In genomic region chr7:964401-965231, GRCh38 we compare ENCODE assay signal across 11 cellular contexts. TPM values are rescaled to one million over a fixed set of nuclear protein-coding genes. Genes with fewer than 3 reads are reported as not detected.
DNase-seq lines count a peak whose midpoint lies in the region; ATAC-seq, FAIRE-seq and TF ChIP-seq lines count a peak whose summit lies in the region.
"Had no signal": no experiment of that assay in that cellular context is flagged by ENCODE, and none has a peak within 500 bp of the region (broad histone marks: within the 10 kb centered on the region; RNA-seq: fewer than 3 reads in every experiment).

No MANE protein-coding gene starts in this region.

- no peak overlapping the region for H3K4me3 ChIP-seq in breast epithelium
- H3K4me3 ChIP-seq in ascending aorta = peak overlapping the region in 1 of 2 donors; percentile 32
- no peak overlapping the region for H3K4me3 ChIP-seq in keratinocyte (ENCODE audit: control insufficient read depth in 2 of 3, extremely low read depth in 1 of 3, insufficient read depth in 2 of 3, low read depth in 1 of 3, low read length in 3 of 3)

- H3K27ac ChIP-seq in breast epithelium (no peak overlapping the region), ascending aorta (peak overlapping the region; percentile 81 to 87), keratinocyte (ENCODE audit: control insufficient read depth, insufficient read depth, low read length) (no peak overlapping the region), temporal lobe (ENCODE audit: low read depth, low read length) (peak overlapping the region; percentile 64)

- intact Hi-C loops in MCF 10A (cut with micrococcal nuclease) = no loop called here
- intact Hi-C loops in breast epithelium (cut with DNase I; ENCODE audit: low total_unique reads) = no loop called here
- intact Hi-C loops in ascending aorta (cut with DNase I) = loop anchor here (10.0 kb wide), 1 partner anchor 170 kb away; no protein-coding TSS in a partner anchor

- H3K9me3 Mint-ChIP-seq in MCF 10A (ENCODE audit: unreplicated experiment) = no peaks in the 10 kb centered on the region
- H3K9me3 Mint-ChIP-seq: CD8-positive, alpha-beta T cell; T-helper 1 cell treated with Interleukin-12 subunit alpha and Interleukin-12 subunit beta and Interleukin-4 antibody, amounts not matched to agents 30 μg/mL and 1 μg/mL, for 36 hours had no signal

- H3K36me3 Mint-ChIP-seq in MCF 10A (ENCODE audit: insufficient read depth, unreplicated experiment) = peaks cover 50% of the 10 kb centered on the region

- H3K9me3 ChIP-seq in breast epithelium = peaks cover 0 to 4% of the 10 kb centered on the region in 2 donors
- no peaks in the 10 kb centered on the region for H3K9me3 ChIP-seq in ascending aorta
- no peaks in the 10 kb centered on the region for H3K9me3 ChIP-seq in keratinocyte (ENCODE audit: control insufficient read depth, low read depth, low read length)

- no peak overlapping the region for H3K4me2 ChIP-seq in keratinocyte (ENCODE audit: control insufficient read depth, extremely low read depth, insufficient read depth, low read depth, low read length)

- H3K4me1 ChIP-seq in breast epithelium (peaks cover 0 to 10% of the 10 kb centered on the region in 2 donors), ascending aorta (peaks cover 17 to 28% of the 10 kb centered on the region in 2 donors), keratinocyte (ENCODE audit: control insufficient read depth, extremely low read depth, insufficient read depth, low read length) (no peaks in the 10 kb centered on the region)

- TF ChIP-seq CTCF in MCF 10A (IDR thresholded peaks at IDR 0.05; ENCODE audit: unreplicated experiment) = no peak
- no peak for TF ChIP-seq CTCF in breast epithelium (IDR thresholded peaks at IDR 0.05)
- TF ChIP-seq CTCF in ascending aorta (IDR thresholded peaks at IDR 0.05) = peak; percentile 26 to 58 (median 42)
- peak; percentile 37 to 49 (median 41) for TF ChIP-seq CTCF in keratinocyte (optimal IDR thresholded peaks at IDR 0.05 in 1 of 3, IDR thresholded peaks at IDR 0.05 in 1 of 3, conservative IDR thresholded peaks at IDR 0.05 in 1 of 3; ENCODE audit: extremely low read depth in 1 of 3, insufficient read depth in 2 of 3, low read length in 3 of 3)

- peaks cover 13% of the 10 kb centered on the region for H3K36me3 ChIP-seq in breast epithelium
- peaks cover 23 to 28% of the 10 kb centered on the region in 2 donors for H3K36me3 ChIP-seq in ascending aorta
- peaks cover 8 to 26% of the 10 kb centered on the region in 2 experiments for H3K36me3 ChIP-seq in keratinocyte (ENCODE audit: control insufficient read depth in 2 of 2, extremely low read depth in 1 of 2, insufficient read depth in 2 of 2, low read length in 2 of 2)

- BruUV-seq in MCF 10A (replicated peaks; lab: Mats Ljungman, UMichigan) = no TSS peak

- no peaks in the 10 kb centered on the region for H3K4me1 Mint-ChIP-seq in MCF 10A (ENCODE audit: insufficient read depth, unreplicated experiment)

- CTCF ChIA-PET in MCF 10A (lab: Yijun Ruan, JAX) = no interaction called here

- peak; percentile 67 for FAIRE-seq in keratinocyte (lab: Jason Lieb, UNC)

- peaks cover 3% of the 10 kb centered on the region for H3K79me2 ChIP-seq in keratinocyte (ENCODE audit: control insufficient read depth, insufficient read depth, low read length)

- no peaks in the 10 kb centered on the region for H3K9me1 ChIP-seq in keratinocyte (ENCODE audit: control insufficient read depth, extremely low read depth, insufficient read depth, low read length)

- peaks cover 6% of the 10 kb centered on the region for H4K20me1 ChIP-seq in keratinocyte (ENCODE audit: control insufficient read depth, extremely low read depth, insufficient read depth, low read length)

- dilution Hi-C loops in keratinocyte (cut with MboI; ENCODE audit: extremely low pct_ligation_motif_present, low sequenced_read_pairs) = no loop called here

- H3K27me3 ChIP-seq in breast epithelium (peaks cover 0 to 16% of the 10 kb centered on the region in 2 donors), ascending aorta (no peaks in the 10 kb centered on the region), keratinocyte (ENCODE audit: control insufficient read depth, extremely low read depth, insufficient read depth, low read length) (peaks cover 15% of the 10 kb centered on the region)

- POLR2A ChIA-PET in MCF 10A (lab: Yijun Ruan, JAX) = interaction anchor here (1.1 to 1.4 kb wide), 2 partner anchors 10 to 19 kb away, joined by 6 to 8 read pairs; no protein-coding TSS in a partner anchor

- no peak overlapping the region for H3K27ac Mint-ChIP-seq in MCF 10A (ENCODE audit: low read depth, unreplicated experiment)
- H3K27ac Mint-ChIP-seq: CD8-positive, alpha-beta T cell; T-helper 1 cell treated with Interleukin-12 subunit alpha and Interleukin-12 subunit beta and Interleukin-4 antibody, amounts not matched to agents 30 μg/mL and 1 μg/mL, for 36 hours had no signal

- no peak overlapping the region for H3K4me3 Mint-ChIP-seq in MCF 10A (ENCODE audit: unreplicated experiment)
- H3K4me3 Mint-ChIP-seq: CD8-positive, alpha-beta T cell; T-helper 1 cell treated with Interleukin-12 subunit alpha and Interleukin-12 subunit beta and Interleukin-4 antibody, amounts not matched to agents 30 μg/mL and 1 μg/mL, for 36 hours had no signal

- DNase-seq in MCF 10A (ENCODE audit: unreplicated experiment) (peak; percentile 32), breast epithelium (ENCODE audit: low spot score in 2 of 2) (no peak), ascending aorta (ENCODE audit: low spot score in 2 of 2) (peak; percentile 30 to 86), keratinocyte (ENCODE audit: low read depth, low spot score) (no peak)
- DNase-seq in activated CD4-positive, alpha-beta T cell treated with anti-CD3 and anti-CD28 coated beads, Interleukin-2, amount 50 U/mL, for 4 hours = no peak

- H3K27me3 Mint-ChIP-seq in MCF 10A (ENCODE audit: insufficient read depth, unreplicated experiment) = no peaks in the 10 kb centered on the region

- H3K9ac ChIP-seq in keratinocyte (ENCODE audit: control insufficient read depth, extremely low read depth, insufficient read depth, low read length) = no peak overlapping the region

- TF ChIP-seq POLR2A in breast epithelium (IDR thresholded peaks at IDR 0.05) = no peak

- no peak overlapping the region for H2AFZ ChIP-seq in keratinocyte (ENCODE audit: control insufficient read depth, low read length)

- ATAC-seq in GM21528 (IDR thresholded peaks at IDR 0.05; ENCODE audit: low FRiP score, unreplicated experiment) (no peak), HG03457 (IDR thresholded peaks at IDR 0.05; ENCODE audit: unreplicated experiment) (no peak)

RNA-seq across cellular contexts. Expression of gene ADAP1, which starts 10.1 kb away (rescaled TPM):
- total RNA-seq in MCF 10A (2022) (7.0 and 10.5 TPM in 2 replicates), breast epithelium (10 to 100 TPM in 2 of 3 donors, 1 to 10 TPM in 1; 7.5 to 15.5 (median 14.0) TPM), ascending aorta (44.5 TPM), temporal lobe (32.0 TPM)
- 4.3 to 6.2 TPM (median 5.5 TPM) in 3 replicates for polyA plus RNA-seq in keratinocyte
- polyA plus RNA-seq in keratinocyte (2011; ENCODE audit: low read depth) = 6.9 TPM
- 4.6 and 8.9 TPM in 2 replicates for polyA plus RNA-seq in keratinocyte (2011; cell fraction: cytosol; rRNA removed)
- 6.3 and 7.8 TPM in 2 replicates for polyA plus RNA-seq in keratinocyte (2011; cell fraction: nucleus; rRNA removed)
- 4.8 and 11.4 TPM in 2 replicates for polyA plus RNA-seq in keratinocyte (2012; ENCODE audit: low replicate concordance)
- 6.1 to 10.8 TPM (median 6.8 TPM) in 3 replicates for polyA minus RNA-seq in keratinocyte
- 9.8 TPM for polyA minus RNA-seq in keratinocyte (2011; cell fraction: cytosol; rRNA and poly(A)+ RNA removed)
- polyA minus RNA-seq in keratinocyte (2011; cell fraction: nucleus; rRNA and poly(A)+ RNA removed) = 3.2 and 5.8 TPM in 2 replicates

RNA-seq across cellular contexts. Expression of gene COX19, which starts 10.7 kb away (rescaled TPM):
- total RNA-seq in MCF 10A (2022) (14.7 and 16.5 TPM in 2 replicates), breast epithelium (10 to 100 TPM in 1 of 3 donors, 1 to 10 TPM in 2; 8.5 to 17.3 (median 8.8) TPM), ascending aorta (2.1 TPM), temporal lobe (13.3 TPM)
- polyA plus RNA-seq in keratinocyte = 4.7 to 6.3 TPM (median 6.2 TPM) in 3 replicates
- polyA plus RNA-seq in keratinocyte (2011; ENCODE audit: low read depth) = 4.8 TPM
- polyA plus RNA-seq in keratinocyte (2011; cell fraction: cytosol; rRNA removed) = 3.5 TPM in 2 replicates
- polyA plus RNA-seq in keratinocyte (2011; cell fraction: nucleus; rRNA removed) = 11.7 and 13.8 TPM in 2 replicates
- 5.4 and 6.2 TPM in 2 replicates for polyA plus RNA-seq in keratinocyte (2012; ENCODE audit: low replicate concordance)
- polyA minus RNA-seq in keratinocyte = 4.0 to 5.1 TPM (median 4.3 TPM) in 3 replicates
- 0.58 TPM for polyA minus RNA-seq in keratinocyte (2011; cell fraction: cytosol; rRNA and poly(A)+ RNA removed)
- polyA minus RNA-seq in keratinocyte (2011; cell fraction: nucleus; rRNA and poly(A)+ RNA removed) = 3.2 and 5.5 TPM in 2 replicates

RNA-seq across cellular contexts. Expression of gene CYP2W1, which starts 18.4 kb away (rescaled TPM):
- total RNA-seq in MCF 10A (2022) (not detected in 2 replicates), breast epithelium (not detected), ascending aorta (not detected), temporal lobe (not detected)
- 0.05 to 0.58 TPM (median 0.09 TPM) in 3 replicates for polyA plus RNA-seq in keratinocyte
- not detected for polyA plus RNA-seq in keratinocyte (2011; ENCODE audit: low read depth)
- polyA plus RNA-seq in keratinocyte (2011; cell fraction: cytosol; rRNA removed) = 0.10 TPM in 1 of 2 replicates, not detected in the other
- 0.17 and 0.18 TPM in 2 replicates for polyA plus RNA-seq in keratinocyte (2011; cell fraction: nucleus; rRNA removed)
- polyA plus RNA-seq in keratinocyte (2012; ENCODE audit: low replicate concordance) = 0.41 TPM in 1 of 2 replicates, not detected in the other
- 0.20 TPM in 1 of 3 replicates, not detected in the others for polyA minus RNA-seq in keratinocyte
- not detected for polyA minus RNA-seq in keratinocyte (2011; cell fraction: cytosol; rRNA and poly(A)+ RNA removed)
- 0.31 TPM in 1 of 2 replicates, not detected in the other for polyA minus RNA-seq in keratinocyte (2011; cell fraction: nucleus; rRNA and poly(A)+ RNA removed)
- total RNA-seq: CD8-positive, alpha-beta T cell; pulmonary artery endothelial cell had no signal

Comparison
In these comparisons a context has a peak if more than half of its experiments do, and no peak if none do; other contexts are left out.
1. DNase-seq: peak in MCF 10A (single experiment) and ascending aorta (2 of 2); none in breast epithelium (0 of 2), keratinocyte (single experiment) and activated CD4-positive, alpha-beta T cell treated with anti-CD3 and anti-CD28 coated beads, Interleukin-2, amount 50 U/mL, for 4 hours (0 of 2).
2. CTCF ChIP-seq: peak in ascending aorta (3 of 3) and keratinocyte (3 of 3); none in MCF 10A (single experiment) and breast epithelium (0 of 3).
3. H3K27ac ChIP-seq: peak in ascending aorta (2 of 2) and temporal lobe (single experiment); none in breast epithelium (0 of 2) and keratinocyte (single experiment).